8 cellular contexts compared by ENCODE assay signal in the genomic region with DNA sequence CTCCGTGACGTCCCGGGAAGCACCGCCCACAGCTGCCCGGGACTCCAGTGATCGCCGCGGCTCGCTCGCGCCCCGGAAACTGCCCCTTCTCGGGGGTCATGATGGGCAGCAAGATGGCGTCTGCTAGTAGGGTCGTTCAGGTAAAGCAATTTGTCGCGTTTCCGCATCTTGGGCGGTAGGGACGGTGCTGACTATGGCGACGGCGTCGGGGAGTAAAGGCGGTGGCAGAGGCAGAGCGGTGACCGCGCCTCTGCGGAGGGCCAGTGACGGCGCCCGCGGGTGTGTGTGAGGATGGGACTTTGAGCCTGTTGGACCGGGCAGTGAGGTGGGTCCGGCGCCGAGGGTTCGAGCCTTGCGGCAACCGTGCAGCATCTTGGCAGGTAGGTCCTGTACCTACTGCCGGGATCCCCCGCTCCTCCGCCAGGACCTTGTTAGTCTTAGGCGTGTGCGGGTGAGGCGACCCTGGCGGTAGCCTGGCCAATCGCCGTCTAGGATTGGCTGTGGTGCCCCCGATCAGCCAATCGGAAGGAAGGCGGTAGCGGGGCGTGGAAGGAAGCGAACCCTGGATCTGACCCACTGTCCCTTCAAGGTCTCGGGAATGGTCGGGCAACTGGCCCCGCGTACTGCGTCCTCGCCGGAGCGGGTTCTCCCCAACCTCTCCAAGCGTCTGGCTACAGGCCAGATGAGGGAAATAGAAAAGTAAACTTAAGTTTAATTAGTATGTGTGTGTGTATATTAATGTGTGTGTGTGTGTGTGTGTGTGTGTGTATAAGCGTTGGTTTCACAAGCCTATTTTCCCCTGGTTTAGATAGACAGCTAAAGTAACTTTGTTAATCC. TPM values are rescaled to one million over a fixed set of nuclear protein-coding genes. Genes with fewer than 3 reads are reported as not detected.
DNase-seq lines count a peak whose midpoint lies in the region; ATAC-seq and TF ChIP-seq lines count a peak whose summit lies in the region.

No MANE protein-coding gene starts in this region.

- no peak for TF ChIP-seq CTCF in PC-3 (conservative IDR thresholded peaks at IDR 0.05; ENCODE audit: low read depth, low read length)
- peak in 2 of 3 experiments; percentile 10 to 43 for TF ChIP-seq CTCF in esophagus muscularis mucosa (IDR thresholded peaks at IDR 0.05)

- H3K27me3 ChIP-seq in PC-3 (ENCODE audit: low read length) (no peaks in the 10 kb centered on the region), esophagus muscularis mucosa (no peaks in the 10 kb centered on the region)

- H3K9ac ChIP-seq in PC-3 (ENCODE audit: low read length), result peak overlapping the region; percentile 82

- DNase-seq in DMS53 (lab: John Stamatoyannopoulos, UW), result peak; percentile 96
- DNase-seq in PC-3, result peak; percentile 88
- peak; percentile 69 for DNase-seq in activated T-cell treated with anti-CD3 and anti-CD28 coated beads, Interleukin-2, amount 50 U/mL, for 4 hours
- DNase-seq in esophagus muscularis mucosa (ENCODE audit: extremely low spot score), result peak; percentile 99
- DNase-seq in myocyte (ENCODE audit: low read depth), result peak; percentile 95
- peak; percentile 77 to 91 for DNase-seq in stimulated activated CD8-positive, alpha-beta memory T cell treated with anti-CD3 and anti-CD28 coated beads, Interleukin-7, amount 100 ng/mL, for 48 hours (ENCODE audit: extremely low read depth in 1 of 2, low read depth in 1 of 2)

- 0% methylated on average over 19 of the region's 65 CpGs for WGBS in esophagus muscularis mucosa

- H3K79me2 ChIP-seq in PC-3 (ENCODE audit: low read length), result peaks cover 25% of the 10 kb centered on the region

- no peaks in the 10 kb centered on the region for H3K9me2 ChIP-seq in PC-3 (replicated peaks; ENCODE audit: low read length)

- no peaks in the 10 kb centered on the region for H3K27me3 Mint-ChIP-seq in IgD-negative memory B cell
- no peaks in the 10 kb centered on the region for H3K27me3 Mint-ChIP-seq in activated T-cell treated with anti-CD3 and anti-CD28 coated beads, Interleukin-2, amount 50 U/mL, for 4 hours (ENCODE audit: low read depth)

- no peaks in the 10 kb centered on the region for H4K20me1 ChIP-seq in PC-3 (ENCODE audit: low read length)

- H3K27ac ChIP-seq in PC-3 (ENCODE audit: low read length) (peak overlapping the region; percentile 43; the same call in 1 of the 2 replicates), esophagus muscularis mucosa (replicated peaks in 1 of 4) (peak overlapping the region; percentile 84 to 98 (median 94))

- TF ChIP-seq POLR2A in esophagus muscularis mucosa (IDR thresholded peaks at IDR 0.05; ENCODE audit: low read depth), result peak; percentile 73

- peaks cover 4% of the 10 kb centered on the region for H3K36me3 Mint-ChIP-seq in IgD-negative memory B cell
- peaks cover 3% of the 10 kb centered on the region for H3K36me3 Mint-ChIP-seq in activated T-cell treated with anti-CD3 and anti-CD28 coated beads, Interleukin-2, amount 50 U/mL, for 4 hours (ENCODE audit: insufficient read depth)

- POLR2A ChIA-PET in PC-3 (lab: Charles Lee; ENCODE audit: unreplicated experiment), result no interaction called here

- H3K9me3 ChIP-seq in PC-3 (ENCODE audit: low read length) (no peaks in the 10 kb centered on the region), esophagus muscularis mucosa (no peaks in the 10 kb centered on the region)

- H3K9me3 Mint-ChIP-seq in IgD-negative memory B cell, result no peaks in the 10 kb centered on the region
- H3K9me3 Mint-ChIP-seq in activated T-cell treated with anti-CD3 and anti-CD28 coated beads, Interleukin-2, amount 50 U/mL, for 4 hours, result no peaks in the 10 kb centered on the region

- peak overlapping the region; percentile 100 for H2AFZ ChIP-seq in PC-3 (ENCODE audit: low read length)

- H3K36me3 ChIP-seq in PC-3 (ENCODE audit: low read depth, low read length), result no peaks in the 10 kb centered on the region
- peaks cover 0 to 5% (median 0%) of the 10 kb centered on the region in 4 donors for H3K36me3 ChIP-seq in esophagus muscularis mucosa

- H3K4me3 Mint-ChIP-seq in IgD-negative memory B cell, result peak overlapping the region; percentile 94 to 100 (median 98)
- peak overlapping the region; percentile 97 for H3K4me3 Mint-ChIP-seq in activated T-cell treated with anti-CD3 and anti-CD28 coated beads, Interleukin-2, amount 50 U/mL, for 4 hours

- peak overlapping the region; percentile 92 for H3K4me2 ChIP-seq in PC-3 (ENCODE audit: low read length)

- H3K4me1 ChIP-seq in PC-3 (ENCODE audit: insufficient read depth, low read length), result peaks cover 14% of the 10 kb centered on the region
- peaks cover 18 to 24% (median 23%) of the 10 kb centered on the region in 4 donors for H3K4me1 ChIP-seq in esophagus muscularis mucosa

- no peaks in the 10 kb centered on the region for H3F3A ChIP-seq in PC-3 (ENCODE audit: low read length, unreplicated experiment)

- TF ChIP-seq EP300 in esophagus muscularis mucosa (IDR thresholded peaks at IDR 0.05), result no peak

- intact Hi-C loops in PC-3 (cut with micrococcal nuclease) (no loop called here), esophagus muscularis mucosa (cut with DNase I) (loop anchor here (2.0 to 10.0 kb wide), 3 partner anchors 17 to 126 kb away; a partner anchor contains a TSS)

- TSS peak; percentile 66 for BruUV-seq in PC-3 (replicated peaks; lab: Mats Ljungman, UMichigan)

- ATAC-seq in GM21576 (IDR thresholded peaks at IDR 0.05; ENCODE audit: unreplicated experiment) (peak; percentile 91), PC-3 (peak; percentile 96)
- ATAC-seq in activated T-cell treated with anti-CD3 and anti-CD28 coated beads, Interleukin-2, amount 50 U/mL, for 4 hours, result peak; percentile 88 to 96

- H3K4me3 ChIP-seq in PC-3 (ENCODE audit: low read length) (peak overlapping the region; percentile 96), esophagus muscularis mucosa (peak overlapping the region; percentile 82 to 100 (median 96))

- CTCF ChIA-PET in PC-3 (lab: Charles Lee), result interaction anchor here (0.6 kb wide), 1 partner anchor 125 kb away, joined by 4 read pairs; no protein-coding TSS in a partner anchor

- H3K27ac Mint-ChIP-seq in IgD-negative memory B cell, result peak overlapping the region; percentile 97 to 99 (median 99)

- peaks cover 15 to 20% (median 19%) of the 10 kb centered on the region in 3 donors for H3K4me1 Mint-ChIP-seq in IgD-negative memory B cell
- H3K4me1 Mint-ChIP-seq in activated T-cell treated with anti-CD3 and anti-CD28 coated beads, Interleukin-2, amount 50 U/mL, for 4 hours (ENCODE audit: low read depth), result peaks cover 14% of the 10 kb centered on the region

RNA-seq across cellular contexts. Expression of a gene that starts 16.7 kb away (rescaled TPM):
- 23.9 TPM for polyA plus RNA-seq in IgD-negative memory B cell
- total RNA-seq in PC-3 (2014; rRNA removed), result 19.9 and 26.6 TPM in 2 replicates
- 10 to 100 TPM; 39.9 to 52.4 (median 48.5) TPM for total RNA-seq in activated T-cell treated with anti-CD3 and anti-CD28 coated beads, Interleukin-2, amount 50 U/mL, for 4 hours
- total RNA-seq in esophagus muscularis mucosa, result 10 to 100 TPM; 16.1 to 27.4 (median 23.5) TPM
- 21.7 and 24.6 TPM in 2 replicates for total RNA-seq in myocyte
- polyA plus RNA-seq in myocyte (2012), result 42.7 TPM

RNA-seq across cellular contexts. Expression of a gene that starts 28.6 kb away (rescaled TPM):
- polyA plus RNA-seq in IgD-negative memory B cell, result 18.0 TPM
- total RNA-seq in PC-3 (2014; rRNA removed), result 22.1 and 27.8 TPM in 2 replicates
- total RNA-seq in activated T-cell treated with anti-CD3 and anti-CD28 coated beads, Interleukin-2, amount 50 U/mL, for 4 hours, result 10 to 100 TPM; 36.1 to 44.2 (median 41.6) TPM
- 1 to 10 TPM in 2 of 4 donors, under 1 TPM in 1, not detected in 1; 0.66 to 2.4 (median 2.2) TPM for total RNA-seq in esophagus muscularis mucosa
- total RNA-seq in myocyte, result 6.5 and 8.3 TPM in 2 replicates
- polyA plus RNA-seq in myocyte (2012), result 4.3 TPM

RNA-seq across cellular contexts. Expression of a gene that starts 51.0 kb away (rescaled TPM):
- polyA plus RNA-seq in IgD-negative memory B cell, result 7.7 TPM
- total RNA-seq in PC-3 (2014; rRNA removed), result 134 and 185 TPM in 2 replicates
- 10 to 100 TPM; 19.3 to 25.6 (median 20.0) TPM for total RNA-seq in activated T-cell treated with anti-CD3 and anti-CD28 coated beads, Interleukin-2, amount 50 U/mL, for 4 hours
- 1 to 10 TPM in 3 of 4 donors, under 1 TPM in 1; 0.83 to 2.8 (median 2.2) TPM for total RNA-seq in esophagus muscularis mucosa
- total RNA-seq in myocyte, result 10.7 and 12.8 TPM in 2 replicates
- 7.6 TPM for polyA plus RNA-seq in myocyte (2012)

Comparison
In these comparisons a context has a peak if more than half of its experiments do, and no peak if none do; other contexts are left out.
1. Peak in every context shown above with its lines: DNase-seq, ATAC-seq, H3K4me3 ChIP-seq and H3K27ac ChIP-seq.